In genomic region chr13:97492684-97493371, GRCh38 we compare ENCODE assay signal across 1 cellular context.
TF ChIP-seq lines count a peak whose summit lies in the region.

No MANE protein-coding gene starts in this region.

TF ChIP-seq in GM12878, 131 proteins besides CTCF, POLR2A, EP300 and RAD21 (continued from another document):
- TF ChIP-seq TAF1 (IDR thresholded peaks at IDR 0.05; ENCODE audit: borderline replicate concordance, low read depth, low read length) (no peak), ZBTB4 (CRISPR knock-in tag; IDR thresholded peaks at IDR 0.05) (no peak), CUX1 (IDR thresholded peaks at IDR 0.05; ENCODE audit: insufficient replicate concordance, low read depth, low read length) (no peak), KDM1A (IDR thresholded peaks at IDR 0.05; ENCODE audit: borderline replicate concordance) (no peak), ZSCAN29 (IDR thresholded peaks at IDR 0.05) (no peak)
